7 cellular contexts compared by ENCODE assay signal in the genomic region with DNA sequence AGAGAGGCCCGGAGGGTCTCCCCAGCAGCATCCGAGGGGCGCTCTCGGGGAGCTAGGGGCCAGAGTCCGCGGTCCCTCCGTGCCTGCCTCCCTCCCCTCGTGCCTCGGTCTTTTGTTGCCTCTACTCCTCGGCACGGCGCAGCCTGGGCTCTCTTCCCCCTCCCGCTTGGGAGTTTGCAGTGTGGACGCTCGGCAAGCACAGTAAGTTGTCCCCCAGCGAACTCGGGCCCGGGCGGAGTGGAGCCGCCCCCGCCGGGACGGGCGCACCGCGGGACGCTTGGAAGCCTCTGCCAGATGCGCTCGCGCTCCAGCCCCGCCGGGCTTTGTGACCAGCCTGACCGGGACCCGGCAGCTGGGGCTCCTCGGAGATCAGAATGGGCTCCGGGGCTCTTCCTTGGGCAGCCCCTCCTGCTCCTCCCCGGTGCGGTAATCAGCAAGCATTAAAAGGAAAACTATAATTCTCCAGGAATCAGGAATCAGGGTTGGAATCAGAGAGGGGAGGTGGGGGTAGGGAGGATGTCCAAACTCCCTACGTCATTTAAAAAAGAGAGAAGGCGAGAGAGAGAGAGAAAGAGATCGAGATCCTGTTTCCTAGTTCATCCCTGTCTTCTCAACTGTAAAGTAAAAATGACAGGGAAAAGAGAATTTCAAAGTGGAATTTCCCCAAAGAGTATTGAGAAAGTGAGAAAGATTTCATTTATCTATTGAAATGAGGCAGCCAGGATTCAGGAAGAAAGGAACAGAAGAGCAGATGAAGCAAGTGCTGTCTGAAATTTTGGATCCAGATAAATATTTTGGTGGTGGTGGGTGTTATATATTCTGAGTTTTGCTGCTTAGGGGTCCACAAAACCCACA. TPM values are rescaled to one million over a fixed set of nuclear protein-coding genes. Genes with fewer than 3 reads are reported as not detected.
DNase-seq lines count a peak whose midpoint lies in the region; ATAC-seq and TF ChIP-seq lines count a peak whose summit lies in the region.

No MANE protein-coding gene starts in this region.

- peaks cover 10% of the 10 kb centered on the region; the same call in 1 of the 2 replicates for H3K9me3 Mint-ChIP-seq in HFFc6

- TF ChIP-seq RAD21 in neural cell (conservative IDR thresholded peaks at IDR 0.05) = peak; percentile 26

- H3K36me3 Mint-ChIP-seq in HFFc6 (ENCODE audit: low read depth) = no peaks in the 10 kb centered on the region

- H3K9me2 ChIP-seq in neural cell (ENCODE audit: insufficient read depth, low read length) = no peaks in the 10 kb centered on the region

- H3F3A ChIP-seq in neural cell (ENCODE audit: insufficient read depth, low read length, poor library complexity, severe bottlenecking) = peaks cover 5% of the 10 kb centered on the region

- DNase-seq in NCI-H345 (lab: John Stamatoyannopoulos, UW) (peak; percentile 53), fibroblast of peridontal ligament (ENCODE audit: extremely low read depth) (peak; percentile 9), HFFc6 (no peak), DMS153 (lab: John Stamatoyannopoulos, UW) (no peak)

- H3K4me3 ChIP-seq in neural cell (ENCODE audit: low read length) = peak overlapping the region; percentile 84

- peak; percentile 7 for TF ChIP-seq CTCF in neural cell (IDR thresholded peaks at IDR 0.05; ENCODE audit: poor library complexity, severe bottlenecking)
- no peak for TF ChIP-seq CTCF in HFFc6 (IDR thresholded peaks at IDR 0.05)

- H3K4me1 Mint-ChIP-seq in HFFc6 (ENCODE audit: low read depth) = no peaks in the 10 kb centered on the region

- H3K79me2 ChIP-seq in neural cell (replicated peaks; ENCODE audit: insufficient read depth, low read length) = peaks cover 30% of the 10 kb centered on the region

- TF ChIP-seq EP300 in neural cell (conservative IDR thresholded peaks at IDR 0.05; ENCODE audit: poor library complexity, severe bottlenecking) = no peak

- H3K27me3 ChIP-seq in neural cell (ENCODE audit: insufficient read depth, low read depth, low read length) = no peaks in the 10 kb centered on the region

- H3K27ac ChIP-seq in neural cell (ENCODE audit: low read length) = peak overlapping the region; percentile 45

- H3K27ac Mint-ChIP-seq in HFFc6 = no peak overlapping the region

- H3K9me3 ChIP-seq in neural cell (ENCODE audit: low read length) = no peaks in the 10 kb centered on the region

- no peak overlapping the region for H3K4me3 Mint-ChIP-seq in HFFc6

- H3K4me2 ChIP-seq in neural cell (ENCODE audit: low read length) = peak overlapping the region; percentile 53

- ATAC-seq in GM18868 (IDR thresholded peaks at IDR 0.05; ENCODE audit: unreplicated experiment) = peak; percentile 45
- no peak for ATAC-seq in HG03108 (IDR thresholded peaks at IDR 0.05; ENCODE audit: unreplicated experiment)

- peaks cover 8% of the 10 kb centered on the region for H3K27me3 Mint-ChIP-seq in HFFc6 (ENCODE audit: insufficient read depth)

- peak overlapping the region; percentile 62 for H2AFZ ChIP-seq in neural cell (ENCODE audit: low read depth, low read length)

- H3K9ac ChIP-seq in neural cell (ENCODE audit: low read length) = peak overlapping the region; percentile 77

- peaks cover 6% of the 10 kb centered on the region for H3K36me3 ChIP-seq in neural cell (ENCODE audit: insufficient read depth, low read length)

- H4K20me1 ChIP-seq in neural cell (ENCODE audit: insufficient read depth) = no peaks in the 10 kb centered on the region

TF ChIP-seq in neural cell, 6 proteins besides CTCF, POLR2A, EP300 and RAD21:
- TF ChIP-seq MXI1 (conservative IDR thresholded peaks at IDR 0.05; ENCODE audit: poor library complexity, severe bottlenecking) (no peak), EZH2 (IDR thresholded peaks at IDR 0.05; ENCODE audit: borderline replicate concordance, insufficient read depth, low read length, poor library complexity, severe bottlenecking) (no peak), TAF1 (IDR thresholded peaks at IDR 0.05; ENCODE audit: low read depth) (peak; percentile 32), SMC3 (conservative IDR thresholded peaks at IDR 0.05; ENCODE audit: poor library complexity) (peak; percentile 33), POLR2AphosphoS5 (IDR thresholded peaks at IDR 0.05) (no peak)
- TF ChIP-seq, protein P1, sequence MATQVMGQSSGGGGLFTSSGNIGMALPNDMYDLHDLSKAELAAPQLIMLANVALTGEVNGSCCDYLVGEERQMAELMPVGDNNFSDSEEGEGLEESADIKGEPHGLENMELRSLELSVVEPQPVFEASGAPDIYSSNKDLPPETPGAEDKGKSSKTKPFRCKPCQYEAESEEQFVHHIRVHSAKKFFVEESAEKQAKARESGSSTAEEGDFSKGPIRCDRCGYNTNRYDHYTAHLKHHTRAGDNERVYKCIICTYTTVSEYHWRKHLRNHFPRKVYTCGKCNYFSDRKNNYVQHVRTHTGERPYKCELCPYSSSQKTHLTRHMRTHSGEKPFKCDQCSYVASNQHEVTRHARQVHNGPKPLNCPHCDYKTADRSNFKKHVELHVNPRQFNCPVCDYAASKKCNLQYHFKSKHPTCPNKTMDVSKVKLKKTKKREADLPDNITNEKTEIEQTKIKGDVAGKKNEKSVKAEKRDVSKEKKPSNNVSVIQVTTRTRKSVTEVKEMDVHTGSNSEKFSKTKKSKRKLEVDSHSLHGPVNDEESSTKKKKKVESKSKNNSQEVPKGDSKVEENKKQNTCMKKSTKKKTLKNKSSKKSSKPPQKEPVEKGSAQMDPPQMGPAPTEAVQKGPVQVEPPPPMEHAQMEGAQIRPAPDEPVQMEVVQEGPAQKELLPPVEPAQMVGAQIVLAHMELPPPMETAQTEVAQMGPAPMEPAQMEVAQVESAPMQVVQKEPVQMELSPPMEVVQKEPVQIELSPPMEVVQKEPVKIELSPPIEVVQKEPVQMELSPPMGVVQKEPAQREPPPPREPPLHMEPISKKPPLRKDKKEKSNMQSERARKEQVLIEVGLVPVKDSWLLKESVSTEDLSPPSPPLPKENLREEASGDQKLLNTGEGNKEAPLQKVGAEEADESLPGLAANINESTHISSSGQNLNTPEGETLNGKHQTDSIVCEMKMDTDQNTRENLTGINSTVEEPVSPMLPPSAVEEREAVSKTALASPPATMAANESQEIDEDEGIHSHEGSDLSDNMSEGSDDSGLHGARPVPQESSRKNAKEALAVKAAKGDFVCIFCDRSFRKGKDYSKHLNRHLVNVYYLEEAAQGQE (IDR thresholded peaks at IDR 0.05; ENCODE audit: borderline replicate concordance) = peak; percentile 68

RNA-seq across cellular contexts. Expression of gene TMEM200C, which starts 0.8 kb away (rescaled TPM):
- 7.9 and 8.2 TPM in 2 replicates for polyA plus RNA-seq in neural cell
- 25.0 and 29.7 TPM in 2 replicates for polyA minus RNA-seq in neural cell
- not detected for total RNA-seq in HFFc6 (2021; fragmentation: NEBNext Ultra II Directional; extraction: Animal tissue kit (Norgen Biotek cat#: 25700))

Comparison
In these comparisons a context has a peak if more than half of its experiments do, and no peak if none do; other contexts are left out.
1. DNase-seq: peak in NCI-H345 (single experiment) and fibroblast of peridontal ligament (single experiment); none in HFFc6 (single experiment) and DMS153 (single experiment).